Comparison of ENCODE assay signal across 2 cellular contexts in the genomic region with DNA sequence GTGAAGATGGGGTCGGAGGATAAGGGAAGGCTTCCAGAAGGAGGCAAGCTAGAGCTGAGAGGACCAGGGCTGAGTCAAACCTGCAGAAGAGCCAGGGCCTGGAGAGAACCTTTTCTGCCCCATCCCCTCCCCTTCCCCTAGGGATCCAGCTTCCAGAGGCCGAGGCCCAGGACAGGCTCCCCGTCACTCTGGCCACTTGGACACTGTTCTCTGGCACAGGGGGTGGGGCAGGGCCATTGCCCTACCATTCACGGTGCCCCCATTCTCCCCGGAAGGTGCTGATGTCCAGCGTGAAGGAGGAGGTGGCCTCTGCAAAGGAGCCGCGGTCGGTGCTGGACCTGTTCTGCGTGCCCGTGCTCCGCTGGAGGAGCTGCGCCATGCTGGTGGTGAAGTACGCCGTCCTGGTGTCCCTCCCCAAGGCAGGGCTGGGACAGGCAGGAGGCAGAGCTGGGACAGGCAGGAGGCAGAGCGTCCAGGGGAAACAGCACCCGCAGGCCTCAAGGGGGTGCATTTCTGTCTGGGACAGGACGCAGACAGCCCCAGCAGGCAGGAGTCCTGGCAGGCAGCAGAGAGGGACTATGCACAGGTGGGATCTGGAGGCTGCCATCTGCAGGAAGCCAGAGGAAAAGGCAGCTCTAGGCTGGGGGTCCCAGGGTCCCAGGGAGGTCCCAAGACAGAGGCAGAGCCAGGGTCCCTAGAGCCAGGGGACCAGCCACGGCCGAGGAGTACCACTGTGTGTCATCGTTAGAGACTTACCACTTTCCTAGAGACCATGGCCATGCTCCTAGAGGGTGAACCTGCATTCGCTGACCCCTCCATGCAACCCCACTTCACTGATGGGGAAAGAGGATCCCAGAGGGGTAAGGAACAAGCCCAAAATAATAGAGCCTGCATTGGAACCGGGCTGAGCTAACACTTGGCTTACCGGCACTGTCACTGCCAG.
TF ChIP-seq lines count a peak whose summit lies in the region.

No MANE protein-coding gene starts in this region.

TF ChIP-seq in SK-N-SH, 30 proteins besides CTCF, POLR2A, EP300 and RAD21 (continued from another document):
- no peak for TF ChIP-seq USF1 (IDR thresholded peaks at IDR 0.05; ENCODE audit: borderline replicate concordance, low read depth)
- TF ChIP-seq TAF1 (IDR thresholded peaks at IDR 0.05; ENCODE audit: borderline replicate concordance, low read depth, low read length): no peak
- TF ChIP-seq ELF1 (IDR thresholded peaks at IDR 0.05): no peak
- TF ChIP-seq SIN3A (IDR thresholded peaks at IDR 0.05; ENCODE audit: borderline replicate concordance, low read depth, low read length): no peak
- TF ChIP-seq MXI1 (IDR thresholded peaks at IDR 0.05; ENCODE audit: low read depth, low read length): no peak
- no peak for TF ChIP-seq FOXJ3 (CRISPR knock-in tag; IDR thresholded peaks at IDR 0.05)
- TF ChIP-seq EZH2phosphoT487 (IDR thresholded peaks at IDR 0.05; ENCODE audit: borderline replicate concordance, low read depth): no peak
- TF ChIP-seq GATA2 (CRISPR knock-in tag; IDR thresholded peaks at IDR 0.05): no peak
- TF ChIP-seq RCOR1 (IDR thresholded peaks at IDR 0.05; ENCODE audit: low read length): no peak
- no peak for TF ChIP-seq GABPA (IDR thresholded peaks at IDR 0.05; ENCODE audit: low read depth)
- TF ChIP-seq FOSL2 (IDR thresholded peaks at IDR 0.05; ENCODE audit: borderline replicate concordance, low read depth): no peak
- no peak for TF ChIP-seq JUND (IDR thresholded peaks at IDR 0.05)

TF ChIP-seq in SK-N-SH treated with all-trans-retinoic acid at 6 μM for 48 hours, 23 proteins besides CTCF, POLR2A, EP300 and RAD21 (continued from another document):
- TF ChIP-seq TOX (CRISPR knock-in tag; IDR thresholded peaks at IDR 0.05; ENCODE audit: borderline replicate concordance): no peak
- TF ChIP-seq ARNTL (CRISPR knock-in tag; IDR thresholded peaks at IDR 0.05; ENCODE audit: borderline replicate concordance, low read depth): no peak
- no peak for TF ChIP-seq ZFP3 (CRISPR knock-in tag; IDR thresholded peaks at IDR 0.05)
- no peak for TF ChIP-seq PPARA (CRISPR knock-in tag; IDR thresholded peaks at IDR 0.05; ENCODE audit: borderline replicate concordance)
- TF ChIP-seq, protein P1, sequence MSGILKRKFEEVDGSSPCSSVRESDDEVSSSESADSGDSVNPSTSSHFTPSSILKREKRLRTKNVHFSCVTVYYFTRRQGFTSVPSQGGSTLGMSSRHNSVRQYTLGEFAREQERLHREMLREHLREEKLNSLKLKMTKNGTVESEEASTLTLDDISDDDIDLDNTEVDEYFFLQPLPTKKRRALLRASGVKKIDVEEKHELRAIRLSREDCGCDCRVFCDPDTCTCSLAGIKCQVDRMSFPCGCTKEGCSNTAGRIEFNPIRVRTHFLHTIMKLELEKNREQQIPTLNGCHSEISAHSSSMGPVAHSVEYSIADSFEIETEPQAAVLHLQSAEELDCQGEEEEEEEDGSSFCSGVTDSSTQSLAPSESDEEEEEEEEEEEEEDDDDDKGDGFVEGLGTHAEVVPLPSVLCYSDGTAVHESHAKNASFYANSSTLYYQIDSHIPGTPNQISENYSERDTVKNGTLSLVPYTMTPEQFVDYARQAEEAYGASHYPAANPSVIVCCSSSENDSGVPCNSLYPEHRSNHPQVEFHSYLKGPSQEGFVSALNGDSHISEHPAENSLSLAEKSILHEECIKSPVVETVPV (CRISPR knock-in tag; IDR thresholded peaks at IDR 0.05): no peak
- TF ChIP-seq ISL1 (CRISPR knock-in tag; IDR thresholded peaks at IDR 0.05): no peak
- no peak for TF ChIP-seq TCF4 (CRISPR knock-in tag; IDR thresholded peaks at IDR 0.05; ENCODE audit: borderline replicate concordance)
- TF ChIP-seq ZNF70 (CRISPR knock-in tag; IDR thresholded peaks at IDR 0.05): no peak
- no peak for TF ChIP-seq RARB (CRISPR knock-in tag; IDR thresholded peaks at IDR 0.05)
- no peak for TF ChIP-seq POU6F1 (CRISPR knock-in tag; IDR thresholded peaks at IDR 0.05; ENCODE audit: borderline replicate concordance, low read depth)
- TF ChIP-seq, protein P2, sequence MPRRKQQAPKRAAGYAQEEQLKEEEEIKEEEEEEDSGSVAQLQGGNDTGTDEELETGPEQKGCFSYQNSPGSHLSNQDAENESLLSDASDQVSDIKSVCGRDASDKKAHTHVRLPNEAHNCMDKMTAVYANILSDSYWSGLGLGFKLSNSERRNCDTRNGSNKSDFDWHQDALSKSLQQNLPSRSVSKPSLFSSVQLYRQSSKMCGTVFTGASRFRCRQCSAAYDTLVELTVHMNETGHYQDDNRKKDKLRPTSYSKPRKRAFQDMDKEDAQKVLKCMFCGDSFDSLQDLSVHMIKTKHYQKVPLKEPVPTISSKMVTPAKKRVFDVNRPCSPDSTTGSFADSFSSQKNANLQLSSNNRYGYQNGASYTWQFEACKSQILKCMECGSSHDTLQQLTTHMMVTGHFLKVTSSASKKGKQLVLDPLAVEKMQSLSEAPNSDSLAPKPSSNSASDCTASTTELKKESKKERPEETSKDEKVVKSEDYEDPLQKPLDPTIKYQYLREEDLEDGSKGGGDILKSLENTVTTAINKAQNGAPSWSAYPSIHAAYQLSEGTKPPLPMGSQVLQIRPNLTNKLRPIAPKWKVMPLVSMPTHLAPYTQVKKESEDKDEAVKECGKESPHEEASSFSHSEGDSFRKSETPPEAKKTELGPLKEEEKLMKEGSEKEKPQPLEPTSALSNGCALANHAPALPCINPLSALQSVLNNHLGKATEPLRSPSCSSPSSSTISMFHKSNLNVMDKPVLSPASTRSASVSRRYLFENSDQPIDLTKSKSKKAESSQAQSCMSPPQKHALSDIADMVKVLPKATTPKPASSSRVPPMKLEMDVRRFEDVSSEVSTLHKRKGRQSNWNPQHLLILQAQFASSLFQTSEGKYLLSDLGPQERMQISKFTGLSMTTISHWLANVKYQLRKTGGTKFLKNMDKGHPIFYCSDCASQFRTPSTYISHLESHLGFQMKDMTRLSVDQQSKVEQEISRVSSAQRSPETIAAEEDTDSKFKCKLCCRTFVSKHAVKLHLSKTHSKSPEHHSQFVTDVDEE (CRISPR knock-in tag; IDR thresholded peaks at IDR 0.05): no peak
- no peak for TF ChIP-seq ESRRG (CRISPR knock-in tag; IDR thresholded peaks at IDR 0.05)
